ENCODE assay signal across 1 cellular context in genomic region chr6:113017316-113017715, GRCh38.
TF ChIP-seq lines count a peak whose summit lies in the region.

No MANE protein-coding gene starts in this region.

TF ChIP-seq in SK-N-SH, 30 proteins besides CTCF, POLR2A, EP300 and RAD21 (continued from another document):
- TF ChIP-seq REST (IDR thresholded peaks at IDR 0.05; ENCODE audit: low read depth, low read length) (no peak), CHD2 (IDR thresholded peaks at IDR 0.05; ENCODE audit: low read length, partially characterized antibody) (no peak), MEF2A (IDR thresholded peaks at IDR 0.05; ENCODE audit: borderline replicate concordance, low read depth) (no peak), TCF12 (IDR thresholded peaks at IDR 0.05) (peak; percentile 69)
- TF ChIP-seq, protein P1, sequence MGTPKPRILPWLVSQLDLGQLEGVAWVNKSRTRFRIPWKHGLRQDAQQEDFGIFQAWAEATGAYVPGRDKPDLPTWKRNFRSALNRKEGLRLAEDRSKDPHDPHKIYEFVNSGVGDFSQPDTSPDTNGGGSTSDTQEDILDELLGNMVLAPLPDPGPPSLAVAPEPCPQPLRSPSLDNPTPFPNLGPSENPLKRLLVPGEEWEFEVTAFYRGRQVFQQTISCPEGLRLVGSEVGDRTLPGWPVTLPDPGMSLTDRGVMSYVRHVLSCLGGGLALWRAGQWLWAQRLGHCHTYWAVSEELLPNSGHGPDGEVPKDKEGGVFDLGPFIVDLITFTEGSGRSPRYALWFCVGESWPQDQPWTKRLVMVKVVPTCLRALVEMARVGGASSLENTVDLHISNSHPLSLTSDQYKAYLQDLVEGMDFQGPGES (IDR thresholded peaks at IDR 0.05; ENCODE audit: low read depth, low read length), result no peak
